ENCODE assay signal across 8 cellular contexts in genomic region chr9:95425910-95426551, GRCh38.
A peak's percentile ranks its signal among the peaks of the same experiment; 100 is the strongest.
DNase-seq lines count a peak whose midpoint lies in the region; ATAC-seq lines count a peak whose summit lies in the region.

No MANE protein-coding gene starts in this region.

- no peaks in the 10 kb centered on the region for H3K36me3 ChIP-seq in thymus (ENCODE audit: control insufficient read depth, insufficient read depth)

- 33% methylated on average over 11 of the region's 11 CpGs for WGBS in thymus

- H3K27ac ChIP-seq in thymus (ENCODE audit: low read depth) = no peak overlapping the region

- no peaks in the 10 kb centered on the region for H3K27me3 ChIP-seq in thymus (ENCODE audit: control insufficient read depth, insufficient read depth)

- H3K9me3 ChIP-seq in thymus (ENCODE audit: control insufficient read depth) = peaks cover 3% of the 10 kb centered on the region

- peak overlapping the region; percentile 47 for H3K4me3 ChIP-seq in thymus (ENCODE audit: low read length)

- peak in 2 of 3 experiments; percentile 17 to 87 for DNase-seq in NCI-H1417 (lab: John Stamatoyannopoulos, UW)
- no peak for DNase-seq in NCI-H1417 treated with DMSO at 0.1 percent for 48 hours (lab: John Stamatoyannopoulos, UW)
- DNase-seq in LoVo (ENCODE audit: low spot score) = peak; percentile 72
- peak; percentile 50 for DNase-seq in amniotic epithelial cell (ENCODE audit: low read depth)
- DNase-seq in left kidney (ENCODE audit: low read depth, low spot score) = peak; percentile 86
- no peak for DNase-seq in dedifferentiated amniotic fluid mesenchymal stem cell (ENCODE audit: extremely low spot score)

- ATAC-seq in HG02885 (IDR thresholded peaks at IDR 0.05; ENCODE audit: poor library complexity, unreplicated experiment) = no peak

- H3K4me1 ChIP-seq in thymus (ENCODE audit: control insufficient read depth, insufficient read depth, low read length) = peaks cover 13% of the 10 kb centered on the region

Comparison
In these comparisons a context has a peak if more than half of its experiments do, and no peak if none do; other contexts are left out.
1. DNase-seq: peak in NCI-H1417 (2 of 3), LoVo (single experiment), amniotic epithelial cell (single experiment) and left kidney (single experiment); none in NCI-H1417 treated with DMSO at 0.1 percent for 48 hours (single experiment) and dedifferentiated amniotic fluid mesenchymal stem cell (single experiment).